ENCODE assay signal across 23 cellular contexts in genomic region chr10:109374215-109374614, GRCh38.
DNase-seq lines count a peak whose midpoint lies in the region; FAIRE-seq and TF ChIP-seq lines count a peak whose summit lies in the region.
"Had no signal": no experiment of that assay in that cellular context is flagged by ENCODE, and none has a peak within 500 bp of the region (broad histone marks: within the 10 kb centered on the region; RNA-seq: fewer than 3 reads in every experiment).

No MANE protein-coding gene starts in this region.

- H3K27me3 ChIP-seq in AG04450 (ENCODE audit: control insufficient read depth, insufficient read depth, low read length), result no peaks in the 10 kb centered on the region
- H3K27me3 ChIP-seq in bronchial epithelial cell (ENCODE audit: control insufficient read depth, insufficient read depth, low read length), result no peaks in the 10 kb centered on the region
- H3K27me3 ChIP-seq: cardiac muscle cell, esophagus muscularis mucosa had no signal

- POLR2A ChIA-PET in AG04450 (lab: Yijun Ruan, JAX), result no interaction called here

- no peak for FAIRE-seq in bronchial epithelial cell (lab: Jason Lieb, UNC)
- FAIRE-seq: A204.1, K562 had no signal

- H3K9me3 ChIP-seq in AG04450 (ENCODE audit: control insufficient read depth, insufficient read depth, low read length), result no peaks in the 10 kb centered on the region
- H3K9me3 ChIP-seq: esophagus muscularis mucosa, psoas muscle, thoracic aorta had no signal

- TF ChIP-seq CTCF in AG04450 (IDR thresholded peaks at IDR 0.05; ENCODE audit: low read depth, low read length), result no peak
- TF ChIP-seq CTCF in bronchial epithelial cell (IDR thresholded peaks at IDR 0.05; ENCODE audit: insufficient read depth, low read length, severe bottlenecking), result no peak

- H3K27ac ChIP-seq in AG04450 (ENCODE audit: low read depth, low read length), result no peak overlapping the region
- H3K27ac ChIP-seq: cardiac muscle cell, esophagus muscularis mucosa, psoas muscle, thoracic aorta, VCaP had no signal

- H3K36me3 ChIP-seq in bronchial epithelial cell (ENCODE audit: control insufficient read depth, insufficient read depth, low read length), result no peaks in the 10 kb centered on the region
- H3K36me3 ChIP-seq: cardiac muscle cell, esophagus muscularis mucosa, thoracic aorta had no signal

- CTCF ChIA-PET in AG04450 (lab: Charles Lee), result no interaction called here

- no peak overlapping the region for H3K4me3 ChIP-seq in AG04450 (ENCODE audit: low read depth, low read length)
- no peak overlapping the region for H3K4me3 ChIP-seq in bronchial epithelial cell (ENCODE audit: low read depth, low read length)
- H3K4me3 ChIP-seq: cardiac muscle cell, esophagus muscularis mucosa, K562, psoas muscle, thoracic aorta had no signal

- DNase-seq in AG04450 (ENCODE audit: low read depth, low spot score) (peak; percentile 3), HS-5 (ENCODE audit: low read depth) (peak; percentile 71), bronchial epithelial cell (ENCODE audit: low read depth) (peak; percentile 7), iris pigment epithelial cell (ENCODE audit: low read depth) (peak; percentile 57), NCI-H128 (lab: John Stamatoyannopoulos, UW; ENCODE audit: unreplicated experiment) (no peak), NCI-H2171 (lab: John Stamatoyannopoulos, UW) (no peak), NOMO-1 treated with dmso at 0.1 percent for 144 hours (lab: John Stamatoyannopoulos, UW; ENCODE audit: unreplicated experiment) (no peak), epidermal melanocyte (ENCODE audit: insufficient read length, low spot score) (no peak)
- DNase-seq: activated CD4-positive, alpha-beta T cell treated with anti-CD3 and anti-CD28 coated beads, Interleukin-2, amount 50 U/mL, for 48 hours; activated T-cell treated with anti-CD3 and anti-CD28 coated beads, Interleukin-2, amount 50 U/mL, for 1 hour; CD4-positive, alpha-beta T cell; DMS79 treated with DMSO at 0.1 percent for 48 hours; H9; NCI-H2081 treated with DMSO at 0.1 percent for 48 hours; NCI-H524; psoas muscle; SHP77 treated with DMSO at 0.1 percent for 48 hours had no signal

Comparison
In these comparisons a context has a peak if more than half of its experiments do, and no peak if none do; other contexts are left out.
1. DNase-seq: peak in AG04450 (single experiment), HS-5 (single experiment), bronchial epithelial cell (single experiment) and iris pigment epithelial cell (single experiment); none in NCI-H128 (single experiment), NCI-H2171 (single experiment), NOMO-1 treated with dmso at 0.1 percent for 144 hours (single experiment) and epidermal melanocyte (single experiment).